15 cellular contexts compared by ENCODE assay signal in genomic region chr4:2166253-2166652, GRCh38.
"Had no signal": no experiment of that assay in that cellular context is flagged by ENCODE, and none has a peak within 500 bp of the region (broad histone marks: within the 10 kb centered on the region; RNA-seq: fewer than 3 reads in every experiment).

No MANE protein-coding gene starts in this region.

- H3K27ac ChIP-seq: dorsolateral prefrontal cortex, gastroesophageal sphincter, suprapubic skin had no signal

- H3K4me1 ChIP-seq: gastroesophageal sphincter, suprapubic skin had no signal

- H3K27me3 ChIP-seq: dorsolateral prefrontal cortex, gastroesophageal sphincter, suprapubic skin had no signal

- DNase-seq: activated CD4-positive, alpha-beta T cell treated with anti-CD3 and anti-CD28 coated beads for 4 hours; activated CD8-positive, alpha-beta T cell treated with anti-CD3 and anti-CD28 coated beads for 36 hours; activated gamma-delta T cell treated with Interleukin-2 at 50 U/mL for 16 hours; activated T-cell treated with anti-CD3 and anti-CD28 coated beads, Interleukin-2, amount 50 U/mL, for 48 hours; amniotic stem cell; dorsolateral prefrontal cortex; endodermal cell; erythroblast; occipital lobe; right cardiac atrium; T-helper 2 cell had no signal

- H3K4me2 ChIP-seq: smooth muscle cell had no signal

- H3K9me3 ChIP-seq: gastroesophageal sphincter, suprapubic skin had no signal

- H3K4me3 ChIP-seq: dorsolateral prefrontal cortex, gastroesophageal sphincter, smooth muscle cell, suprapubic skin had no signal

- ATAC-seq: activated CD8-positive, alpha-beta T cell treated with anti-CD3 and anti-CD28 coated beads for 36 hours; gastroesophageal sphincter; natural killer cell treated with Interleukin-12 subunit alpha and Interleukin-12 subunit beta and Interleukin-15 and Interleukin-18, amount 100 ng/mL, for 72 hours; right cardiac atrium had no signal
